In the genomic region with DNA sequence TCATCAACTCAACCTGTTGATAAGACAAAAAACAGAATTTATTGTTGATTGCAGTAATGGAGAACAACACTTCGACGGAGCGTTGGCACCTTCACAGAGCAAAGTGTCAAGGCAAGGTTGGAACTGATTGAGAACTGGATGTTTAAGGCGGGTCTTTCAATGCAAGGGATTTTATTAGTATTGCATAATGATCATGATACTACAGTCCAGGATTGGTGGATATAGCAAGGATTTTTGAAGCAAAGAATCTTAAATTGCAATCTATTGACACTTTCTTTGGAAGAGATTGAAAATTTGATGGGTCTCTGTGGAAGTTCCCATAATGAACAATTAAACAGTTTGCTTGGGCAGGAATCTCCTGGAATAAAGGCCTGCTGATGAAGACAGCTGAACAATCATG, we compare ENCODE assay signal across 1 cellular context.
TF ChIP-seq lines count a peak whose summit lies in the region.

No MANE protein-coding gene starts in this region.

TF ChIP-seq in K562, 482 proteins besides CTCF, POLR2A, EP300 and RAD21:
- no peak for TF ChIP-seq CEBPG (CRISPR knock-in tag; IDR thresholded peaks at IDR 0.05)
- TF ChIP-seq CEBPG (tag; conservative IDR thresholded peaks at IDR 0.05 in 1 of 2, IDR thresholded peaks at IDR 0.05 in 1 of 2) = peak; percentile 53 to 58; a peak in 3 of 4 replicates
- TF ChIP-seq ZNF274 (IDR thresholded peaks at IDR 0.05; ENCODE audit: borderline replicate concordance, low read depth, low read length) = no peak
- no peak for TF ChIP-seq ZNF23 (CRISPR knock-in tag; IDR thresholded peaks at IDR 0.05)
- no peak for TF ChIP-seq DDX20 (tag; IDR thresholded peaks at IDR 0.05; ENCODE audit: low read depth)
